Comparison of ENCODE assay signal across 33 cellular contexts in the genomic region with DNA sequence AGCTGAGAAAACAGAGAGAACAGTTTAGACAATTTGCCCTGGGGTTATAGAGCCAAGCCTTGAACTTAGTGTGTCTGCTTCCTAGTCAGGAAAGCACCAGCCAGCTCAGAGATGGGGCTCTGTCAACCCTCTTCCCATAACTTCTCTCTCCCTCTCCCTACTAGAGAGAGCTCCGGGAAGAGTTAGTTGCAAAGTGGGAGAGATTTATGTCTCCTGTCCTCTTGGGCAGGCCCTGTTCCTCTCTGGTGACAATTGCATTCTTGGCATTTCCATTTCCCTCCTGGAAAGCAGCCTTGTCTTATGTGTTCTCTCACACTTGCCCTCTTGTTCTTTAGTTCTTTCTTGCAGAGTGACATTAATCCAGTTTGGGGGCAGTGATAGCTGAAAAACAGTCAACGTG. TPM values are rescaled to one million over a fixed set of nuclear protein-coding genes. Genes with fewer than 3 reads are reported as not detected.
"Had no signal": no experiment of that assay in that cellular context is flagged by ENCODE, and none has a peak within 500 bp of the region (broad histone marks: within the 10 kb centered on the region; RNA-seq: fewer than 3 reads in every experiment).

No MANE protein-coding gene starts in this region.

- H3K9ac ChIP-seq: SK-N-SH had no signal

- FAIRE-seq: bronchial epithelial cell, K562 had no signal

- H3K27me3 ChIP-seq: Peyer's patch, SJSA1 had no signal

- H3K4me1 ChIP-seq: Peyer's patch, SJSA1 had no signal

- H3K36me3 ChIP-seq: Peyer's patch, SJSA1, WERI-Rb-1 had no signal

- H3K27ac ChIP-seq: Peyer's patch, SJSA1, WERI-Rb-1 had no signal

- DNase-seq: activated CD4-positive, alpha-beta memory T cell treated with anti-CD3 and anti-CD28 coated beads, Interleukin-2, amount 10 ng/mL, durations not matched to agents 7 days and 5 days; activated CD4-positive, alpha-beta T cell treated with anti-CD3 and anti-CD28 coated beads for 1 hour; activated CD4-positive, alpha-beta T cell treated with anti-CD3 and anti-CD28 coated beads for 48 hours; activated CD4-positive, CD25-positive, alpha-beta regulatory T cell; activated CD8-positive, alpha-beta memory T cell treated with anti-CD3 and anti-CD28 coated beads for 24 hours; activated CD8-positive, alpha-beta memory T cell treated with anti-CD3 and anti-CD28 coated beads, Interleukin-2, amount 10 ng/mL, durations not matched to agents 7 days and 5 days; activated CD8-positive, alpha-beta memory T cell treated with anti-CD3 and anti-CD28 coated beads, Interleukin-2, amount 50 U/mL, for 48 hours; activated effector memory CD4-positive, alpha-beta T cell treated with Interleukin-2 at 50 U/mL for 16 hours; activated naive CD4-positive, alpha-beta T cell treated with anti-CD3 and anti-CD28 coated beads, Interleukin-2, amount 10 ng/mL, durations not matched to agents 7 days and 5 days; activated naive CD8-positive, alpha-beta T cell treated with anti-CD3 and anti-CD28 coated beads, Interleukin-2, amount 50 U/mL, for 24 hours; activated T-cell treated with anti-CD3 and anti-CD28 coated beads, Interleukin-2, amount 50 U/mL, for 48 hours; anterior cingulate cortex; caudate nucleus; NCI-H1105; NCI-H1417 treated with DMSO at 0.1 percent for 48 hours; NCI-H187 treated with DMSO at 0.1 percent for 48 hours; NCI-H2081 treated with DMSO at 0.1 percent for 48 hours; NCI-H226; NCI-H524 treated with DMSO at 0.1 percent for 48 hours; PC-3; Peyer's patch; RPMI8226; SHP77 treated with DMSO at 0.1 percent for 48 hours; SK-N-SH; T-cell; T-helper 17 cell; T-helper 9 cell; WERI-Rb-1 had no signal

- H3K4me3 ChIP-seq: K562, Peyer's patch, SJSA1 had no signal

- ATAC-seq: activated CD8-positive, alpha-beta memory T cell treated with anti-CD3 and anti-CD28 coated beads, Interleukin-2, amount 10 ng/mL, durations not matched to agents 7 days and 5 days; activated naive CD8-positive, alpha-beta T cell treated with anti-CD3 and anti-CD28 coated beads, Interleukin-2, amount 50 U/mL, for 24 hours; K562; PC-3; T-cell; T-helper 17 cell had no signal

- H3K9me3 ChIP-seq: Peyer's patch, SJSA1, SK-N-SH had no signal

- H3K4me2 ChIP-seq: SK-N-SH had no signal

RNA-seq across cellular contexts. Expression of gene TUNAR, which starts 42.1 kb away (rescaled TPM):
- total RNA-seq: activated CD4-positive, alpha-beta memory T cell treated with anti-CD3 and anti-CD28 coated beads, Interleukin-2, amount 10 ng/mL, durations not matched to agents 7 days and 5 days; activated CD8-positive, alpha-beta memory T cell treated with anti-CD3 and anti-CD28 coated beads, Interleukin-2, amount 10 ng/mL, durations not matched to agents 7 days and 5 days; bronchial epithelial cell; K562; M059J; NCI-H460; PC-3; Peyer's patch; SJSA1; T-cell; T-helper 17 cell had no signal
- polyA plus RNA-seq: K562 had no signal
